Comparison of ENCODE assay signal across 9 cellular contexts in the genomic region with DNA sequence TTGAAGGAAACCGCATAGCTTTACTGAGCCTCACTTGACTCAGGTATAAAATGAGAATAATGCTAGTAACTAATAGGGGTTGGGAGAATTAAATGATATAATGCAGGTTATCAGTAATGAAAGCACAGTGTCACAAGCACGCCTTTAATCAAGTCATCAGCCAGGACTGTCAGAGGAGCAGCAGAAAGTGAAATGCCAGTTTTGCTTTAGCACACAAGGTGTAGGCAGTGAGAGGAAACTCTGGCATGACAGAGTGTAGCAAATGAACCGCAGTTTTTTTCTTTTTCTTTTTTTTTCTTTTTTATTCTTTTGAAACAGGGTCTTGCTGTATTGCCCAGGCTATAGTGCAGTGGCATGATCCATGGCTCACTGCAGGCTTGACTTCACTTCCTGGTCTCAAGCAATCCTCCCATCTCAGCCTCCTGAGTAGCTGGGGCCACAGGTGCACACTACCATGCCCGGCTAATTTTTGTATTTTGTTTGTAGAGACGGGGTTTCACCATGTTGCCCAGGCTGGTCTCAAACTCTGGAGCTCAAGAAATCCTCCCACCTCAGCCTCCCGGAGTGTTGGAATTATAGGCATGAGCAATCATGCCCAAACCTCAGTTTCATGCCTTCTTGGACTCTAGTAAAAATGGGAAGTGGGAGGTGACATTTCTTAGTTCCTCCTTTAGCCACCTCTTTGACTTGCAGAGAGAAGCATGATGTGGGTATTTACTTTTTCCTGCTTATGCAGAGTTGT. TPM values are rescaled to one million over a fixed set of nuclear protein-coding genes. Genes with fewer than 3 reads are reported as not detected.
DNase-seq lines count a peak whose midpoint lies in the region; ATAC-seq, FAIRE-seq and TF ChIP-seq lines count a peak whose summit lies in the region.
"Had no signal": no experiment of that assay in that cellular context is flagged by ENCODE, and none has a peak within 500 bp of the region (broad histone marks: within the 10 kb centered on the region; RNA-seq: fewer than 3 reads in every experiment).

No MANE protein-coding gene starts in this region.

- 94% methylated on average over 4 of the region's 6 CpGs for WGBS in K562 (ENCODE audit: insufficient coverage, low coverage, missing lambda C conversion rate)
- 98 to 100% methylated on average over 1 to 5 of the region's 6 CpGs for WGBS in gastroesophageal sphincter (ENCODE audit: low coverage in 1 of 2), 2 donors

- peak; percentile 76 for ATAC-seq in GM21360 (IDR thresholded peaks at IDR 0.05; ENCODE audit: unreplicated experiment)
- ATAC-seq in HG03196 (IDR thresholded peaks at IDR 0.05; ENCODE audit: unreplicated experiment), result peak; percentile 75
- no peak for ATAC-seq in K562
- ATAC-seq in gastroesophageal sphincter, result no peak

- H3K9me3 ChIP-seq in K562 (replicated peaks; ENCODE audit: control insufficient read depth, insufficient read depth, low read depth, low read length) (no peaks in the 10 kb centered on the region), gastroesophageal sphincter (no peaks in the 10 kb centered on the region)

- TF ChIP-seq EP300 in K562 (IDR thresholded peaks at IDR 0.05; ENCODE audit: low read length) (no peak), gastroesophageal sphincter (IDR thresholded peaks at IDR 0.05) (no peak)

- no peaks in the 10 kb centered on the region for H3K9me3 Mint-ChIP-seq in chondrocyte (ENCODE audit: low read depth)

- H3K9me1 ChIP-seq in K562 (ENCODE audit: control insufficient read depth, insufficient read depth, low read length), result no peaks in the 10 kb centered on the region

- H3K36me3 ChIP-seq in K562 (ENCODE audit: control insufficient read depth, insufficient read depth, low read length) (peaks cover 69% of the 10 kb centered on the region), gastroesophageal sphincter (peaks cover 4 to 46% of the 10 kb centered on the region in 2 donors)

- no peak overlapping the region for H2AFZ ChIP-seq in K562 (ENCODE audit: low read depth, low read length)

- BruUV-seq in K562 (replicated peaks; lab: Mats Ljungman, UMichigan), result no TSS peak

- intact Hi-C loops in K562 (cut with micrococcal nuclease), result no loop called here

- no peak overlapping the region for H3K4me3 Mint-ChIP-seq in chondrocyte (ENCODE audit: unreplicated experiment)

- 0 out of 3 replicates have a peak, but pooled peaks cover 4% of the 10 kb centered on the region for H3K79me2 ChIP-seq in K562 (ENCODE audit: control insufficient read depth, insufficient read depth, low read length)

- POLR2A ChIA-PET in GM10248 (lab: Yijun Ruan, JAX) (no interaction called here), K562 (lab: Yijun Ruan, JAX) (interaction anchor here (0.7 kb wide), 1 partner anchor 23 kb away, joined by 4 read pairs; no protein-coding TSS in a partner anchor)

- TF ChIP-seq RAD21 in K562 (CRISPR knock-in tag; conservative IDR thresholded peaks at IDR 0.05 in 1 of 2, IDR thresholded peaks at IDR 0.05 in 1 of 2), result no peak

- peaks cover 12% of the 10 kb centered on the region for H3K4me1 Mint-ChIP-seq in chondrocyte (ENCODE audit: low read depth)

- in situ Hi-C loops in K562 (cut with MboI), result no loop called here

- TF ChIP-seq CTCF in GM10248 (IDR thresholded peaks at IDR 0.05; ENCODE audit: control extremely low read depth, extremely low read depth, low read depth, missing control alignments) (no peak), K562 (IDR thresholded peaks at IDR 0.05 in 2 of 3, conservative IDR thresholded peaks at IDR 0.05 in 1 of 3; ENCODE audit: insufficient read depth in 2 of 3, low read depth in 1 of 3, low read length in 3 of 3) (no peak), chondrocyte (IDR thresholded peaks at IDR 0.05) (no peak), gastroesophageal sphincter (IDR thresholded peaks at IDR 0.05) (no peak)

- no peaks in the 10 kb centered on the region for H3K27me3 Mint-ChIP-seq in chondrocyte (ENCODE audit: low read depth)

- TF ChIP-seq POLR2A in K562 (conservative IDR thresholded peaks at IDR 0.05) (no peak), gastroesophageal sphincter (IDR thresholded peaks at IDR 0.05) (no peak)

- peaks cover 46% of the 10 kb centered on the region for H3K36me3 Mint-ChIP-seq in chondrocyte (ENCODE audit: low read depth)

- no peak overlapping the region for H3K9ac ChIP-seq in K562 (ENCODE audit: insufficient read depth in 1 of 2, low read depth in 2 of 2, low read length in 2 of 2)

- H3K27ac Mint-ChIP-seq in chondrocyte (ENCODE audit: unreplicated experiment), result no peak overlapping the region

- H3K27ac ChIP-seq in K562 (ENCODE audit: extremely low read depth, low read depth, low read length) (no peak overlapping the region), gastroesophageal sphincter (no peak overlapping the region)

- DNase-seq in GM10248 (ENCODE audit: extremely low spot score) (peak; percentile 42), K562 (ENCODE audit: extremely low read depth in 1 of 4, low spot score in 3 of 4) (no peak), chondrocyte (ENCODE audit: low spot score) (no peak), foreskin melanocyte (no peak), T1000 (lab: John Stamatoyannopoulos, UW) (no peak)
- DNase-seq: NCI-H1417 treated with DMSO at 0.1 percent for 48 hours had no signal

- no peak overlapping the region for H3K4me3 ChIP-seq in K562
- no peak overlapping the region for H3K4me3 ChIP-seq in gastroesophageal sphincter

- CTCF ChIA-PET in GM10248 (lab: Yijun Ruan, JAX), result interaction anchor here (3.8 kb wide), 1 partner anchor 39 kb away, joined by 12 read pairs; no protein-coding TSS in a partner anchor
- CTCF ChIA-PET in K562 (lab: Yijun Ruan, JAX; ENCODE audit: low intra/inter-chr PET ratio), result no interaction called here

- H3K27me3 ChIP-seq in K562 (ENCODE audit: control insufficient read depth in 2 of 2, insufficient read depth in 2 of 2, low read length in 2 of 2), result no peaks in the 10 kb centered on the region
- H3K27me3 ChIP-seq in gastroesophageal sphincter, result no peaks in the 10 kb centered on the region

- no peak for FAIRE-seq in K562 (lab: Jason Lieb, UNC)

- no peaks in the 10 kb centered on the region for H3K4me1 ChIP-seq in K562 (replicated peaks in 1 of 2; ENCODE audit: control insufficient read depth in 2 of 2, insufficient read depth in 2 of 2, low read length in 2 of 2)
- peaks cover 0 to 28% (median 0%) of the 10 kb centered on the region in 3 donors for H3K4me1 ChIP-seq in gastroesophageal sphincter

- H4K20me1 ChIP-seq in K562 (replicated peaks; ENCODE audit: control insufficient read depth, insufficient read depth, low read length), result no peaks in the 10 kb centered on the region

- no peak overlapping the region for H3K4me2 ChIP-seq in K562 (ENCODE audit: insufficient read depth, low read length)

RNA-seq across cellular contexts. Expression of gene SCAANT1, which starts 9.7 kb away (rescaled TPM):
- total RNA-seq in K562 (2011; cell fraction: chromatin; rRNA removed; ENCODE audit: low replicate concordance), result not detected in 2 replicates
- not detected in 2 replicates for total RNA-seq in K562 (2011; cell fraction: nucleolus; rRNA removed)
- not detected in 2 replicates for total RNA-seq in K562 (2011; cell fraction: nucleoplasm; rRNA removed)
- total RNA-seq in K562 (2014; rRNA removed), result 2.2 TPM in 1 of 2 replicates, not detected in the other
- not detected in 2 replicates for total RNA-seq in K562 (2014; rRNA removed; fragmentation: Illumina TruSeq; extraction: Trizol)
- total RNA-seq in K562 (2015; rRNA removed; fragmentation: Illumina TruSeq; extraction: Trizol), result not detected in 2 replicates
- total RNA-seq in K562 (2021), result not detected in 2 replicates
- not detected in 2 replicates for polyA plus RNA-seq in K562 (2011; rRNA removed)
- not detected in 2 replicates for polyA plus RNA-seq in K562 (2011; cell fraction: cytosol; rRNA removed)
- not detected in 2 replicates for polyA plus RNA-seq in K562 (2011; cell fraction: nucleus; rRNA removed)
- polyA plus RNA-seq in K562 (2012), result not detected in 2 replicates
- not detected in 2 replicates for polyA plus RNA-seq in K562 (2014; fragmentation: Illumina TruSeq; extraction: Trizol)
- polyA plus RNA-seq in K562 (2014; fragmentation: Nextera tagmentation; extraction: Ambion mirVana), result not detected
- polyA plus RNA-seq in K562 (2014; rRNA removed), result not detected in 2 replicates
- not detected in 2 replicates for polyA minus RNA-seq in K562 (2011; rRNA and poly(A)+ RNA removed)
- polyA minus RNA-seq in K562 (2011; cell fraction: cytosol; rRNA and poly(A)+ RNA removed), result not detected in 2 replicates
- polyA minus RNA-seq in K562 (2011; cell fraction: nucleus; rRNA and poly(A)+ RNA removed), result not detected in 2 replicates
- total RNA-seq in chondrocyte, result not detected in 3 replicates
- not detected for total RNA-seq in gastroesophageal sphincter

RNA-seq across cellular contexts. Expression of gene ATXN7, which starts 58.2 kb away (rescaled TPM):
- total RNA-seq in K562 (2011; cell fraction: chromatin; rRNA removed; ENCODE audit: low replicate concordance), result 58.0 and 91.6 TPM in 2 replicates
- total RNA-seq in K562 (2011; cell fraction: nucleolus; rRNA removed), result 28.3 and 32.4 TPM in 2 replicates
- 42.3 and 58.9 TPM in 2 replicates for total RNA-seq in K562 (2011; cell fraction: nucleoplasm; rRNA removed)
- total RNA-seq in K562 (2014; rRNA removed) (5.8 and 6.1 TPM in 2 replicates), K562 (2014; rRNA removed; fragmentation: Illumina TruSeq; extraction: Trizol) (7.5 and 9.6 TPM in 2 replicates), K562 (2015; rRNA removed; fragmentation: Illumina TruSeq; extraction: Trizol) (8.0 and 8.9 TPM in 2 replicates), K562 (2021) (5.8 and 9.2 TPM in 2 replicates), chondrocyte (19.1 to 20.6 TPM (median 19.5 TPM) in 3 replicates), gastroesophageal sphincter (10 to 100 TPM; 15.5 to 36.3 (median 19.8) TPM)
- polyA plus RNA-seq in K562 (2011; rRNA removed) (8.2 and 14.1 TPM in 2 replicates), K562 (2014; fragmentation: Illumina TruSeq; extraction: Trizol) (6.7 and 7.6 TPM in 2 replicates), K562 (2014; fragmentation: Nextera tagmentation; extraction: Ambion mirVana) (1 to 10 TPM in 1 of 2 experiments, under 1 TPM in 1; 0.41 to 1.3 TPM), K562 (2014; rRNA removed) (3.5 and 5.8 TPM in 2 replicates)
- polyA plus RNA-seq in K562 (2011; cell fraction: cytosol; rRNA removed), result 12.3 and 12.6 TPM in 2 replicates
- polyA plus RNA-seq in K562 (2011; cell fraction: nucleus; rRNA removed), result 43.1 and 66.4 TPM in 2 replicates
- 2.8 and 5.5 TPM in 2 replicates for polyA plus RNA-seq in K562 (2012)
- polyA minus RNA-seq in K562 (2011; rRNA and poly(A)+ RNA removed), result 27.4 and 34.8 TPM in 2 replicates
- 8.8 and 9.3 TPM in 2 replicates for polyA minus RNA-seq in K562 (2011; cell fraction: cytosol; rRNA and poly(A)+ RNA removed)
- polyA minus RNA-seq in K562 (2011; cell fraction: nucleus; rRNA and poly(A)+ RNA removed), result 47.0 and 67.5 TPM in 2 replicates

RNA-seq across cellular contexts. Expression of gene THOC7, which starts 58.3 kb away (rescaled TPM):
- total RNA-seq in K562 (2011; cell fraction: chromatin; rRNA removed; ENCODE audit: low replicate concordance), result 3.7 and 9.4 TPM in 2 replicates
- 3.6 and 3.8 TPM in 2 replicates for total RNA-seq in K562 (2011; cell fraction: nucleolus; rRNA removed)
- total RNA-seq in K562 (2011; cell fraction: nucleoplasm; rRNA removed), result 5.1 and 9.8 TPM in 2 replicates
- total RNA-seq in K562 (2014; rRNA removed) (45.1 and 56.5 TPM in 2 replicates), K562 (2014; rRNA removed; fragmentation: Illumina TruSeq; extraction: Trizol) (94.7 and 103 TPM in 2 replicates), K562 (2015; rRNA removed; fragmentation: Illumina TruSeq; extraction: Trizol) (89.2 and 96.6 TPM in 2 replicates), K562 (2021) (65.8 and 67.8 TPM in 2 replicates), chondrocyte (43.0 to 55.7 TPM (median 48.9 TPM) in 3 replicates), gastroesophageal sphincter (10 to 100 TPM; 61.4 to 84.4 (median 81.1) TPM)
- polyA plus RNA-seq in K562 (2011; rRNA removed) (56.7 and 89.6 TPM in 2 replicates), K562 (2014; fragmentation: Illumina TruSeq; extraction: Trizol) (113 and 118 TPM in 2 replicates), K562 (2014; fragmentation: Nextera tagmentation; extraction: Ambion mirVana) (100 to 1,000 TPM; 121 to 129 TPM), K562 (2014; rRNA removed) (76.6 and 89.8 TPM in 2 replicates)
- polyA plus RNA-seq in K562 (2011; cell fraction: cytosol; rRNA removed), result 7.9 and 18.4 TPM in 2 replicates
- 8.8 and 17.9 TPM in 2 replicates for polyA plus RNA-seq in K562 (2011; cell fraction: nucleus; rRNA removed)
- 80.7 and 91.2 TPM in 2 replicates for polyA plus RNA-seq in K562 (2012)
- polyA minus RNA-seq in K562 (2011; rRNA and poly(A)+ RNA removed), result 33.0 and 42.3 TPM in 2 replicates
- 17.2 and 19.4 TPM in 2 replicates for polyA minus RNA-seq in K562 (2011; cell fraction: cytosol; rRNA and poly(A)+ RNA removed)
- 3.9 and 7.0 TPM in 2 replicates for polyA minus RNA-seq in K562 (2011; cell fraction: nucleus; rRNA and poly(A)+ RNA removed)

Comparison
In these comparisons a context has a peak if more than half of its experiments do, and no peak if none do; other contexts are left out.
1. ATAC-seq: peak in GM21360 (single experiment) and HG03196 (single experiment); none in K562 (single experiment) and gastroesophageal sphincter (single experiment).